31 cellular contexts compared by ENCODE assay signal in genomic region chr14:92942576-92942975, GRCh38. TPM values are rescaled to one million over a fixed set of nuclear protein-coding genes. Genes with fewer than 3 reads are reported as not detected.
DNase-seq lines count a peak whose midpoint lies in the region; ATAC-seq, FAIRE-seq and TF ChIP-seq lines count a peak whose summit lies in the region.
"Had no signal": no experiment of that assay in that cellular context is flagged by ENCODE, and none has a peak within 500 bp of the region (broad histone marks: within the 10 kb centered on the region; RNA-seq: fewer than 3 reads in every experiment).

No MANE protein-coding gene starts in this region.

- no peak overlapping the region for H3K27ac Mint-ChIP-seq in chondrocyte (ENCODE audit: unreplicated experiment)
- no peak overlapping the region for H3K27ac Mint-ChIP-seq in naive thymus-derived CD4-positive, alpha-beta T cell
- H3K27ac Mint-ChIP-seq: CD4-positive, alpha-beta memory T cell; CD8-positive, alpha-beta memory T cell had no signal

- H3K36me3 ChIP-seq in kidney (ENCODE audit: control insufficient read depth in 1 of 2, insufficient read depth in 2 of 2, low read length in 2 of 2): peaks cover 3 to 8% of the 10 kb centered on the region in 2 donors
- H3K36me3 ChIP-seq in naive thymus-derived CD4-positive, alpha-beta T cell (ENCODE audit: control insufficient read depth in 2 of 3, insufficient read depth in 3 of 3, low read length in 3 of 3): peaks cover 0 to 60% (median 0%) of the 10 kb centered on the region in 3 experiments

- intact Hi-C loops in kidney (cut with DNase I): no loop called here
- intact Hi-C loops in naive thymus-derived CD4-positive, alpha-beta T cell (cut with micrococcal nuclease): no loop called here

- TF ChIP-seq CTCF in RWPE1 (conservative IDR thresholded peaks at IDR 0.05; ENCODE audit: low read depth) (no peak), chondrocyte (IDR thresholded peaks at IDR 0.05) (no peak), kidney (IDR thresholded peaks at IDR 0.05; ENCODE audit: borderline replicate concordance, extremely low read depth, insufficient read depth) (no peak)

- no peak overlapping the region for H3K9ac ChIP-seq in kidney (ENCODE audit: low read length in 2 of 2)
- H3K9ac ChIP-seq: BLaER1 had no signal

- H3K4me1 Mint-ChIP-seq in chondrocyte (ENCODE audit: low read depth): peaks cover 7% of the 10 kb centered on the region
- H3K4me1 Mint-ChIP-seq in naive thymus-derived CD4-positive, alpha-beta T cell: no peaks in the 10 kb centered on the region
- H3K4me1 Mint-ChIP-seq: CD14-positive monocyte; CD4-positive, alpha-beta memory T cell had no signal

- CTCF ChIA-PET in RWPE1 (lab: Yijun Ruan, JAX): no interaction called here
- CTCF ChIA-PET in naive thymus-derived CD4-positive, alpha-beta T cell (lab: Charles Lee): no interaction called here

- H3K4me1 ChIP-seq in kidney (ENCODE audit: control insufficient read depth in 1 of 2, insufficient read depth in 1 of 2, low read depth in 1 of 2, low read length in 2 of 2): peaks cover 0 to 4% of the 10 kb centered on the region in 2 donors
- H3K4me1 ChIP-seq in naive thymus-derived CD4-positive, alpha-beta T cell (ENCODE audit: control insufficient read depth in 2 of 2, insufficient read depth in 2 of 2, low read length in 2 of 2): no peaks in the 10 kb centered on the region

- POLR2A ChIA-PET in RWPE1 (lab: Yijun Ruan, JAX; ENCODE audit: low non-redundant PET): no interaction called here
- POLR2A ChIA-PET in naive thymus-derived CD4-positive, alpha-beta T cell (lab: Charles Lee): no interaction called here

- peaks cover 7% of the 10 kb centered on the region for H3K36me3 Mint-ChIP-seq in chondrocyte (ENCODE audit: low read depth)
- H3K36me3 Mint-ChIP-seq in naive thymus-derived CD4-positive, alpha-beta T cell: peaks cover 2 to 33% (median 4%) of the 10 kb centered on the region in 5 donors

- no peaks in the 10 kb centered on the region for H3K27me3 Mint-ChIP-seq in chondrocyte (ENCODE audit: low read depth)
- H3K27me3 Mint-ChIP-seq in naive thymus-derived CD4-positive, alpha-beta T cell: no peaks in the 10 kb centered on the region
- H3K27me3 Mint-ChIP-seq: CD4-positive, alpha-beta memory T cell; CD4-positive, CD25-positive, alpha-beta regulatory T cell; CD8-positive, alpha-beta memory T cell had no signal

- DNase-seq in ELF-1 (ENCODE audit: low read depth, low spot score) (peak; percentile 31), RWPE1 (ENCODE audit: low spot score) (no peak), chondrocyte (ENCODE audit: low spot score) (peak; percentile 43), kidney (peak; percentile 37), NCI-H1436 treated with DMSO at 0.1 percent for 48 hours (lab: John Stamatoyannopoulos, UW) (no peak), GM12891 (ENCODE audit: insufficient read length, low spot score) (no peak)
- DNase-seq in naive thymus-derived CD4-positive, alpha-beta T cell: no peak
- DNase-seq: 8988T; ACHN; BE2C; C1 segment of cervical spinal cord; CD4-positive, alpha-beta memory T cell; CD4-positive, CD25-positive, alpha-beta regulatory T cell; CD8-positive, alpha-beta memory T cell; COR-L47; DMS 273 treated with DMSO at 0.1 percent for 48 hours; DMS153; DMS53; DMS79; DND-41; EL; GF-D8 had no signal

- H3K9me3 Mint-ChIP-seq in chondrocyte (ENCODE audit: low read depth): no peaks in the 10 kb centered on the region
- peaks cover 0 to 2% (median 0%) of the 10 kb centered on the region in 11 donors for H3K9me3 Mint-ChIP-seq in naive thymus-derived CD4-positive, alpha-beta T cell
- H3K9me3 Mint-ChIP-seq: CD14-positive monocyte; CD4-positive, CD25-positive, alpha-beta regulatory T cell; CD8-positive, alpha-beta memory T cell had no signal

- H3K4me3 Mint-ChIP-seq in chondrocyte (ENCODE audit: unreplicated experiment): no peak overlapping the region
- H3K4me3 Mint-ChIP-seq in naive thymus-derived CD4-positive, alpha-beta T cell: no peak overlapping the region
- H3K4me3 Mint-ChIP-seq: CD14-positive monocyte; CD4-positive, alpha-beta memory T cell; CD4-positive, CD25-positive, alpha-beta regulatory T cell; CD8-positive, alpha-beta memory T cell had no signal

- no peak for TF ChIP-seq POLR2A in GM12891 (IDR thresholded peaks at IDR 0.05; ENCODE audit: low read depth, low read length)

- no peaks in the 10 kb centered on the region for H3K27me3 ChIP-seq in naive thymus-derived CD4-positive, alpha-beta T cell (ENCODE audit: control insufficient read depth in 2 of 2, insufficient read depth in 2 of 2, low read length in 2 of 2)
- H3K27me3 ChIP-seq: BE2C, BLaER1 had no signal

- no peak for FAIRE-seq in kidney (lab: Jason Lieb, UNC)
- FAIRE-seq in GM12891 (lab: Jason Lieb, UNC): no peak
- FAIRE-seq: A204.1, G401.6, GM12892, GM18507 had no signal

- H3K27ac ChIP-seq in RWPE1: peak overlapping the region; percentile 15; the same call in 1 of the 2 replicates
- no peak overlapping the region for H3K27ac ChIP-seq in kidney (ENCODE audit: low read depth in 2 of 2, low read length in 2 of 2)
- H3K27ac ChIP-seq in naive thymus-derived CD4-positive, alpha-beta T cell (ENCODE audit: low read depth, low read length): no peak overlapping the region
- H3K27ac ChIP-seq: BLaER1 had no signal

- no peaks in the 10 kb centered on the region for H3K9me3 ChIP-seq in kidney (ENCODE audit: control insufficient read depth in 1 of 2, low read length in 2 of 2)
- no peaks in the 10 kb centered on the region for H3K9me3 ChIP-seq in naive thymus-derived CD4-positive, alpha-beta T cell (ENCODE audit: control insufficient read depth in 2 of 3, low read length in 3 of 3)
- H3K9me3 ChIP-seq: BE2C, BLaER1 had no signal

- ATAC-seq in naive thymus-derived CD4-positive, alpha-beta T cell: no peak
- ATAC-seq in HG02763 (IDR thresholded peaks at IDR 0.05; ENCODE audit: unreplicated experiment): no peak

- no peak overlapping the region for H3K4me3 ChIP-seq in kidney (ENCODE audit: low read length in 2 of 2)
- no peak overlapping the region for H3K4me3 ChIP-seq in naive thymus-derived CD4-positive, alpha-beta T cell (ENCODE audit: low read length)
- H3K4me3 ChIP-seq: BLaER1 had no signal

TF ChIP-seq in GM12891, 5 proteins besides CTCF, POLR2A, EP300 and RAD21:
- TF ChIP-seq TAF1 (IDR thresholded peaks at IDR 0.05; ENCODE audit: low read depth, low read length) (no peak), POLR2AphosphoS5 (IDR thresholded peaks at IDR 0.05; ENCODE audit: low read depth, low read length) (no peak), SPI1 (IDR thresholded peaks at IDR 0.05; ENCODE audit: low read depth, low read length) (no peak), PAX5 (IDR thresholded peaks at IDR 0.05; ENCODE audit: insufficient read depth, low read length, severe bottlenecking) (no peak)

RNA-seq across cellular contexts. Expression of gene CHGA, which starts 19.6 kb away (rescaled TPM):
- total RNA-seq in chondrocyte (not detected in 3 replicates), kidney (0.38 TPM)
- 6.6 TPM for polyA plus RNA-seq in kidney (ENCODE audit: insufficient read depth, low read depth, low replicate concordance)
- 0.10 TPM for polyA plus RNA-seq in GM12891 (2012; ENCODE audit: low read depth, missing spikeins)
- total RNA-seq in naive thymus-derived CD4-positive, alpha-beta T cell: not detected
- polyA plus RNA-seq in naive thymus-derived CD4-positive, alpha-beta T cell: not detected
- total RNA-seq: CD4-positive, alpha-beta memory T cell; CD4-positive, CD25-positive, alpha-beta regulatory T cell; CD8-positive, alpha-beta memory T cell; Daoy had no signal
- polyA plus RNA-seq: AG04450; CD14-positive monocyte; CD4-positive, alpha-beta memory T cell; CD8-positive, alpha-beta memory T cell had no signal

Comparison
In these comparisons a context has a peak if more than half of its experiments do, and no peak if none do; other contexts are left out.
1. DNase-seq: peak in ELF-1 (single experiment), chondrocyte (single experiment) and kidney (single experiment); none in RWPE1 (single experiment), NCI-H1436 treated with DMSO at 0.1 percent for 48 hours (single experiment), GM12891 (single experiment) and naive thymus-derived CD4-positive, alpha-beta T cell (0 of 9).